In genomic region chr4:154584259-154584658, GRCh38 we compare ENCODE assay signal across 1 cellular context.
A peak's percentile ranks its signal among the peaks of the same experiment; 100 is the strongest.
TF ChIP-seq lines count a peak whose summit lies in the region.

No MANE protein-coding gene starts in this region.

TF ChIP-seq in HepG2, 621 proteins besides CTCF, POLR2A, EP300 and RAD21 (continues in another document):
- TF ChIP-seq ZNF362 (CRISPR knock-in tag; IDR thresholded peaks at IDR 0.05; ENCODE audit: borderline replicate concordance) (peak; percentile 17; the same call in 1 of the 2 replicates), ZIK1 (CRISPR knock-in tag; IDR thresholded peaks at IDR 0.05; ENCODE audit: borderline replicate concordance, low read depth) (no peak), REPIN1 (CRISPR knock-in tag; IDR thresholded peaks at IDR 0.05; ENCODE audit: borderline replicate concordance, low read depth) (peak; percentile 81), FOXC1 (CRISPR knock-in tag; IDR thresholded peaks at IDR 0.05; ENCODE audit: borderline replicate concordance) (no peak), NONO (IDR thresholded peaks at IDR 0.05) (no peak), NONO (CRISPR knock-in tag; conservative IDR thresholded peaks at IDR 0.05) (0 out of 2 replicates have a peak, but pooled peaks have one; percentile 24), TP53 (CRISPR knock-in tag; conservative IDR thresholded peaks at IDR 0.05) (no peak), SUZ12 (IDR thresholded peaks at IDR 0.05; ENCODE audit: low read depth, low read length) (no peak), IRX3 (CRISPR knock-in tag; IDR thresholded peaks at IDR 0.05; ENCODE audit: borderline replicate concordance, low read depth) (0 out of 2 replicates have a peak, but pooled peaks have one; percentile 51), KLF15 (CRISPR knock-in tag; IDR thresholded peaks at IDR 0.05; ENCODE audit: borderline replicate concordance) (no peak), ZNF556 (CRISPR knock-in tag; IDR thresholded peaks at IDR 0.05; ENCODE audit: borderline replicate concordance) (0 out of 2 replicates have a peak, but pooled peaks have one; percentile 37), ZNF841 (CRISPR knock-in tag; IDR thresholded peaks at IDR 0.05; ENCODE audit: borderline replicate concordance) (0 out of 2 replicates have a peak, but pooled peaks have one; percentile 32), MYPOP (CRISPR knock-in tag; IDR thresholded peaks at IDR 0.05) (no peak), XBP1 (CRISPR knock-in tag; IDR thresholded peaks at IDR 0.05) (no peak), SNAPC2 (CRISPR knock-in tag; IDR thresholded peaks at IDR 0.05) (0 out of 2 replicates have a peak, but pooled peaks have one; percentile 38), ZNF780A (CRISPR knock-in tag; IDR thresholded peaks at IDR 0.05) (0 out of 2 replicates have a peak, but pooled peaks have one; percentile 19), MED8 (CRISPR knock-in tag; IDR thresholded peaks at IDR 0.05; ENCODE audit: insufficient replicate concordance) (no peak), SSRP1 (CRISPR knock-in tag; IDR thresholded peaks at IDR 0.05) (0 out of 2 replicates have a peak, but pooled peaks have one; percentile 81), ZNF775 (CRISPR knock-in tag; IDR thresholded peaks at IDR 0.05; ENCODE audit: borderline replicate concordance) (0 out of 2 replicates have a peak, but pooled peaks have one; percentile 22), POGK (CRISPR knock-in tag; conservative IDR thresholded peaks at IDR 0.05) (no peak), ZFX (CRISPR knock-in tag; IDR thresholded peaks at IDR 0.05; ENCODE audit: low read depth) (0 out of 2 replicates have a peak, but pooled peaks have one; percentile 4), TSC22D2 (CRISPR knock-in tag; IDR thresholded peaks at IDR 0.05; ENCODE audit: borderline replicate concordance) (peak; percentile 73; the same call in 1 of the 2 replicates), PAF1 (CRISPR knock-in tag; IDR thresholded peaks at IDR 0.05) (peak; percentile 100), ZNF318 (CRISPR knock-in tag; IDR thresholded peaks at IDR 0.05) (peak; percentile 95), HNRNPK (IDR thresholded peaks at IDR 0.05; ENCODE audit: low read depth, low read length, poor library complexity, severe bottlenecking) (no peak), ZNF574 (CRISPR knock-in tag; IDR thresholded peaks at IDR 0.05) (0 out of 2 replicates have a peak, but pooled peaks have one; percentile 18), MXD1 (CRISPR knock-in tag; IDR thresholded peaks at IDR 0.05) (no peak), ZSCAN5A (CRISPR knock-in tag; IDR thresholded peaks at IDR 0.05; ENCODE audit: borderline replicate concordance) (0 out of 2 replicates have a peak, but pooled peaks have one; percentile 37), ZNF646 (CRISPR knock-in tag; IDR thresholded peaks at IDR 0.05) (no peak), ZSCAN21 (CRISPR knock-in tag; IDR thresholded peaks at IDR 0.05; ENCODE audit: borderline replicate concordance) (0 out of 2 replicates have a peak, but pooled peaks have one; percentile 32), HNRNPH1 (optimal IDR thresholded peaks at IDR 0.05; ENCODE audit: low read depth, low read length) (peak; percentile 45)
